1 cellular context compared by ENCODE assay signal in genomic region chr10:45005284-45005683, GRCh38.
TF ChIP-seq lines count a peak whose summit lies in the region.

No MANE protein-coding gene starts in this region.

TF ChIP-seq in HepG2, 621 proteins besides CTCF, POLR2A, EP300 and RAD21 (continued from another document and continues in another):
- TF ChIP-seq NFAT5 (CRISPR knock-in tag; IDR thresholded peaks at IDR 0.05) (no peak), RXRB (CRISPR knock-in tag; IDR thresholded peaks at IDR 0.05; ENCODE audit: borderline replicate concordance) (peak; percentile 89), MATR3 (CRISPR knock-in tag; IDR thresholded peaks at IDR 0.05) (no peak), KLF12 (CRISPR knock-in tag; IDR thresholded peaks at IDR 0.05; ENCODE audit: borderline replicate concordance) (no peak), KDM4B (CRISPR knock-in tag; IDR thresholded peaks at IDR 0.05) (no peak), GABPA (IDR thresholded peaks at IDR 0.05; ENCODE audit: low read depth, low read length) (no peak), GABPA (CRISPR knock-in tag; IDR thresholded peaks at IDR 0.05; ENCODE audit: low read depth) (peak; percentile 16; the same call in 1 of the 2 replicates), HHEX (CRISPR knock-in tag; IDR thresholded peaks at IDR 0.05) (peak; percentile 92), PHF5A (CRISPR knock-in tag; IDR thresholded peaks at IDR 0.05; ENCODE audit: low read depth, unreplicated experiment) (peak; percentile 13), AHDC1 (CRISPR knock-in tag; IDR thresholded peaks at IDR 0.05; ENCODE audit: borderline replicate concordance) (0 out of 2 replicates have a peak, but pooled peaks have one; percentile 60), ARID5B (CRISPR knock-in tag; IDR thresholded peaks at IDR 0.05) (peak; percentile 94), NCOA1 (CRISPR knock-in tag; IDR thresholded peaks at IDR 0.05) (0 out of 2 replicates have a peak, but pooled peaks have one; percentile 38), BCL6 (CRISPR knock-in tag; IDR thresholded peaks at IDR 0.05) (peak; percentile 83), FOXA1 (IDR thresholded peaks at IDR 0.05) (no peak; the same call in 1 of the 2 replicates), FOXA1 (CRISPR knock-in tag; IDR thresholded peaks at IDR 0.05) (peak; percentile 82), ELF3 (CRISPR knock-in tag; IDR thresholded peaks at IDR 0.05) (peak; percentile 67; the same call in 1 of the 2 replicates), PHF21A (CRISPR knock-in tag; IDR thresholded peaks at IDR 0.05) (peak; percentile 50; the same call in 1 of the 2 replicates), ZFX (CRISPR knock-in tag; IDR thresholded peaks at IDR 0.05; ENCODE audit: low read depth) (peak; percentile 61), SOX5 (CRISPR knock-in tag; IDR thresholded peaks at IDR 0.05; ENCODE audit: borderline replicate concordance) (peak; percentile 85; the same call in 1 of the 2 replicates), LCORL (IDR thresholded peaks at IDR 0.05) (no peak), LCORL (CRISPR knock-in tag; IDR thresholded peaks at IDR 0.05) (0 out of 2 replicates have a peak, but pooled peaks have one; percentile 35), SMAD1 (CRISPR knock-in tag; IDR thresholded peaks at IDR 0.05; ENCODE audit: borderline replicate concordance, low read depth) (no peak), RORA (CRISPR knock-in tag; IDR thresholded peaks at IDR 0.05) (no peak), FOSL2 (CRISPR knock-in tag; IDR thresholded peaks at IDR 0.05) (0 out of 2 replicates have a peak, but pooled peaks have one; percentile 17), ZBTB42 (CRISPR knock-in tag; IDR thresholded peaks at IDR 0.05) (no peak), HNF4A (CRISPR knock-in tag; IDR thresholded peaks at IDR 0.05) (peak; percentile 89), SKI (IDR thresholded peaks at IDR 0.05; ENCODE audit: partially characterized antibody) (peak; percentile 80), ZMYM4 (CRISPR knock-in tag; IDR thresholded peaks at IDR 0.05) (0 out of 2 replicates have a peak, but pooled peaks have one; percentile 13), KLF16 (CRISPR knock-in tag; IDR thresholded peaks at IDR 0.05) (0 out of 4 replicates have a peak, but pooled peaks of 1 of the 2 experiments have one; percentile 26), ISL2 (CRISPR knock-in tag; IDR thresholded peaks at IDR 0.05) (peak; percentile 37; the same call in 1 of the 2 replicates), ZNF644 (CRISPR knock-in tag; IDR thresholded peaks at IDR 0.05; ENCODE audit: low read depth) (0 out of 2 replicates have a peak, but pooled peaks have one; percentile 17), PRDM10 (CRISPR knock-in tag; IDR thresholded peaks at IDR 0.05; ENCODE audit: low read depth) (0 out of 2 replicates have a peak, but pooled peaks have one; percentile 18), HMG20A (CRISPR knock-in tag; IDR thresholded peaks at IDR 0.05; ENCODE audit: borderline replicate concordance) (peak; percentile 77; the same call in 1 of the 2 replicates), SOX6 (IDR thresholded peaks at IDR 0.05) (no peak), SOX6 (CRISPR knock-in tag; IDR thresholded peaks at IDR 0.05) (peak; percentile 85), ZNF792 (CRISPR knock-in tag; IDR thresholded peaks at IDR 0.05) (no peak)
- TF ChIP-seq, protein P1, sequence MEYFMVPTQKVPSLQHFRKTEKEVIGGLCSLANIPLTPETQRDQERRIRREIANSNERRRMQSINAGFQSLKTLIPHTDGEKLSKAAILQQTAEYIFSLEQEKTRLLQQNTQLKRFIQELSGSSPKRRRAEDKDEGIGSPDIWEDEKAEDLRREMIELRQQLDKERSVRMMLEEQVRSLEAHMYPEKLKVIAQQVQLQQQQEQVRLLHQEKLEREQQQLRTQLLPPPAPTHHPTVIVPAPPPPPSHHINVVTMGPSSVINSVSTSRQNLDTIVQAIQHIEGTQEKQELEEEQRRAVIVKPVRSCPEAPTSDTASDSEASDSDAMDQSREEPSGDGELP (IDR thresholded peaks at IDR 0.05; ENCODE audit: borderline replicate concordance, low read depth), result no peak
- TF ChIP-seq, protein P2, sequence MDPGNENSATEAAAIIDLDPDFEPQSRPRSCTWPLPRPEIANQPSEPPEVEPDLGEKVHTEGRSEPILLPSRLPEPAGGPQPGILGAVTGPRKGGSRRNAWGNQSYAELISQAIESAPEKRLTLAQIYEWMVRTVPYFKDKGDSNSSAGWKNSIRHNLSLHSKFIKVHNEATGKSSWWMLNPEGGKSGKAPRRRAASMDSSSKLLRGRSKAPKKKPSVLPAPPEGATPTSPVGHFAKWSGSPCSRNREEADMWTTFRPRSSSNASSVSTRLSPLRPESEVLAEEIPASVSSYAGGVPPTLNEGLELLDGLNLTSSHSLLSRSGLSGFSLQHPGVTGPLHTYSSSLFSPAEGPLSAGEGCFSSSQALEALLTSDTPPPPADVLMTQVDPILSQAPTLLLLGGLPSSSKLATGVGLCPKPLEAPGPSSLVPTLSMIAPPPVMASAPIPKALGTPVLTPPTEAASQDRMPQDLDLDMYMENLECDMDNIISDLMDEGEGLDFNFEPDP (CRISPR knock-in tag; conservative IDR thresholded peaks at IDR 0.05), result 0 out of 2 replicates have a peak, but pooled peaks have one; percentile 35
- TF ChIP-seq, protein P3, sequence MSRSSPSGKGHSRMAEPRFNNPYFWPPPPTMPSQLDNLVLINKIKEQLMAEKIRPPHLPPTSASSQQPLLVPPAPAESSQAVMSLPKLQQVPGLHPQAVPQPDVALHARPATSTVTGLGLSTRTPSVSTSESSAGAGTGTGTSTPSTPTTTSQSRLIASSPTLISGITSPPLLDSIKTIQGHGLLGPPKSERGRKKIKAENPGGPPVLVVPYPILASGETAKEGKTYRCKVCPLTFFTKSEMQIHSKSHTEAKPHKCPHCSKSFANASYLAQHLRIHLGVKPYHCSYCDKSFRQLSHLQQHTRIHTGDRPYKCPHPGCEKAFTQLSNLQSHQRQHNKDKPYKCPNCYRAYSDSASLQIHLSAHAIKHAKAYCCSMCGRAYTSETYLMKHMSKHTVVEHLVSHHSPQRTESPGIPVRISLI (CRISPR knock-in tag; IDR thresholded peaks at IDR 0.05; ENCODE audit: borderline replicate concordance), result peak; percentile 82
